In genomic region chr3:186110975-186111974, GRCh38 we compare ENCODE assay signal across 13 cellular contexts. TPM values are rescaled to one million over a fixed set of nuclear protein-coding genes. Genes with fewer than 3 reads are reported as not detected.
DNase-seq lines count a peak whose midpoint lies in the region; ATAC-seq, FAIRE-seq and TF ChIP-seq lines count a peak whose summit lies in the region.
"Had no signal": no experiment of that assay in that cellular context is flagged by ENCODE, and none has a peak within 500 bp of the region (broad histone marks: within the 10 kb centered on the region; RNA-seq: fewer than 3 reads in every experiment).

No MANE protein-coding gene starts in this region.

- no peak overlapping the region for H3K4me3 ChIP-seq in mammary epithelial cell (replicated peaks in 1 of 3; ENCODE audit: insufficient read depth in 1 of 3, low read depth in 2 of 3, low read length in 3 of 3)
- no peak overlapping the region for H3K4me3 ChIP-seq in pancreas

- H3K4me3 Mint-ChIP-seq in MCF 10A (ENCODE audit: unreplicated experiment) (peak overlapping the region; percentile 95), brain (peak overlapping the region; percentile 92 to 98 (median 95))
- H3K4me3 Mint-ChIP-seq in stimulated activated naive B cell treated with anti-CD40 and anti-IgM and Interleukin-4, amounts not matched to agents 10 μg/mL and 1 μg/mL and 100 μg/mL, for 72 hours, result peak overlapping the region; percentile 71 to 74

- H3K36me3 Mint-ChIP-seq in MCF 10A (ENCODE audit: insufficient read depth, unreplicated experiment) (peaks cover 11% of the 10 kb centered on the region), brain (no peaks in the 10 kb centered on the region)
- H3K36me3 Mint-ChIP-seq in stimulated activated naive B cell treated with anti-CD40 and anti-IgM and Interleukin-4, amounts not matched to agents 10 μg/mL and 1 μg/mL and 100 μg/mL, for 72 hours, result no peaks in the 10 kb centered on the region

- H3K27me3 Mint-ChIP-seq in MCF 10A (ENCODE audit: insufficient read depth, unreplicated experiment) (no peaks in the 10 kb centered on the region), brain (peaks cover 50% of the 10 kb centered on the region)
- H3K27me3 Mint-ChIP-seq in stimulated activated naive B cell treated with anti-CD40 and anti-IgM and Interleukin-4, amounts not matched to agents 10 μg/mL and 1 μg/mL and 100 μg/mL, for 72 hours, result peaks cover 68 to 90% of the 10 kb centered on the region in 2 donors

- H4K20me1 ChIP-seq in mammary epithelial cell (ENCODE audit: insufficient read depth, low read length), result no peaks in the 10 kb centered on the region

- H3K79me2 ChIP-seq in mammary epithelial cell (ENCODE audit: insufficient read depth, low read length), result peaks cover 25% of the 10 kb centered on the region

- no TSS peak for BruUV-seq in MCF 10A (replicated peaks; lab: Mats Ljungman, UMichigan)
- no TSS peak for BruUV-seq in mammary epithelial cell (replicated peaks; lab: Mats Ljungman, UMichigan)

- H3K4me1 ChIP-seq in mammary epithelial cell (ENCODE audit: insufficient read depth, low read length), result peaks cover 17% of the 10 kb centered on the region
- peaks cover 0 to 18% (median 9%) of the 10 kb centered on the region in 3 donors for H3K4me1 ChIP-seq in pancreas

- H3K36me3 ChIP-seq in mammary epithelial cell (ENCODE audit: insufficient read depth, low read length) (no peaks in the 10 kb centered on the region), pancreas (no peaks in the 10 kb centered on the region)

- POLR2A ChIA-PET in MCF 10A (lab: Yijun Ruan, JAX), result interaction anchor here (0.5 to 3.7 kb wide), 2 partner anchors 10 to 504 kb away, joined by 3 to 13 read pairs; no protein-coding TSS in a partner anchor

- H3K4me1 Mint-ChIP-seq in MCF 10A (ENCODE audit: insufficient read depth, unreplicated experiment) (peaks cover 17% of the 10 kb centered on the region), brain (peaks cover 50% of the 10 kb centered on the region)
- H3K4me1 Mint-ChIP-seq in stimulated activated naive B cell treated with anti-CD40 and anti-IgM and Interleukin-4, amounts not matched to agents 10 μg/mL and 1 μg/mL and 100 μg/mL, for 72 hours, result peaks cover 36 to 45% of the 10 kb centered on the region in 2 donors

- no peak overlapping the region for H2AFZ ChIP-seq in mammary epithelial cell (ENCODE audit: low read depth, low read length)

- no peak overlapping the region for H3K4me2 ChIP-seq in mammary epithelial cell (ENCODE audit: insufficient read depth, low read depth, low read length)

- H3K9me3 ChIP-seq in mammary epithelial cell (replicated peaks; ENCODE audit: insufficient read depth, low read length), result no peaks in the 10 kb centered on the region
- H3K9me3 ChIP-seq in pancreas, result no peaks in the 10 kb centered on the region

- no peak for FAIRE-seq in pancreas (lab: Jason Lieb, UNC)
- FAIRE-seq: GM18507 had no signal

- H3K9me3 Mint-ChIP-seq in MCF 10A (ENCODE audit: unreplicated experiment) (no peaks in the 10 kb centered on the region), brain (peaks cover 0 to 5% (median 0%) of the 10 kb centered on the region in 5 experiments)
- no peaks in the 10 kb centered on the region for H3K9me3 Mint-ChIP-seq in stimulated activated naive B cell treated with anti-CD40 and anti-IgM and Interleukin-4, amounts not matched to agents 10 μg/mL and 1 μg/mL and 100 μg/mL, for 72 hours

- 95% methylated on average over 11 of the region's 12 CpGs for WGBS in mammary epithelial cell (ENCODE audit: low coverage, missing lambda C conversion rate)
- WGBS in pancreas, 2 donors, result 84 to 86% methylated on average over 12 of the region's 12 CpGs

- intact Hi-C loops in MCF 10A (cut with micrococcal nuclease) (no loop called here), mammary epithelial cell (cut with micrococcal nuclease) (no loop called here), pancreas (cut with DNase I) (no loop called here)

- DNase-seq in MCF 10A (ENCODE audit: unreplicated experiment), result no peak
- no peak for DNase-seq in mammary epithelial cell
- DNase-seq in NOMO-1 treated with dmso at 0.1 percent for 144 hours (lab: John Stamatoyannopoulos, UW; ENCODE audit: unreplicated experiment), result peak; percentile 87
- DNase-seq in stimulated activated naive B cell treated with anti-CD40 and anti-IgM and Interleukin-4, amounts not matched to agents 10 μg/mL and 1 μg/mL and 100 μg/mL, for 72 hours, result peak; percentile 16
- no peak for DNase-seq in pancreas
- DNase-seq in NCI-H2029 treated with DMSO at 0.1 percent for 48 hours (lab: John Stamatoyannopoulos, UW), result no peak
- DNase-seq: left cardiac atrium, NCI-H146 had no signal

- dilution Hi-C loops in mammary epithelial cell (cut with HindIII; ENCODE audit: low sequenced_read_pairs), result no loop called here

- TF ChIP-seq CTCF in MCF 10A (IDR thresholded peaks at IDR 0.05; ENCODE audit: unreplicated experiment), result no peak
- no peak for TF ChIP-seq CTCF in mammary epithelial cell (conservative IDR thresholded peaks at IDR 0.05 in 1 of 2, IDR thresholded peaks at IDR 0.05 in 1 of 2; ENCODE audit: extremely low read depth in 1 of 2, insufficient read depth in 1 of 2, low read depth in 1 of 2, low read length in 2 of 2)
- no peak for TF ChIP-seq CTCF in brain (conservative IDR thresholded peaks at IDR 0.05)
- TF ChIP-seq CTCF in pancreas (IDR thresholded peaks at IDR 0.05), result no peak

- H3K27me3 ChIP-seq in mammary epithelial cell (ENCODE audit: insufficient read depth, low read length) (no peaks in the 10 kb centered on the region), pancreas (no peaks in the 10 kb centered on the region)

- H3K9ac ChIP-seq in mammary epithelial cell (ENCODE audit: insufficient read depth, low read length), result no peak overlapping the region

- H3K27ac ChIP-seq in mammary epithelial cell (ENCODE audit: insufficient read depth, low read depth, low read length) (no peak overlapping the region), pancreas (no peak overlapping the region)
- H3K27ac ChIP-seq: C4-2B had no signal

- CTCF ChIA-PET in MCF 10A (lab: Yijun Ruan, JAX) (interaction anchor here (0.7 to 1.1 kb wide), 3 partner anchors 73 to 429 kb away, joined by 3 read pairs; no protein-coding TSS in a partner anchor), mammary epithelial cell (lab: Charles Lee; ENCODE audit: low non-redundant PET) (no interaction called here)

- in situ Hi-C loops in mammary epithelial cell (cut with MboI; ENCODE audit: low sequenced_read_pairs in 2 of 2), result no loop called here

- H3K27ac Mint-ChIP-seq in MCF 10A (ENCODE audit: low read depth, unreplicated experiment) (peak overlapping the region; percentile 90), brain (peak overlapping the region; percentile 7 to 98 (median 73))
- H3K27ac Mint-ChIP-seq in stimulated activated naive B cell treated with anti-CD40 and anti-IgM and Interleukin-4, amounts not matched to agents 10 μg/mL and 1 μg/mL and 100 μg/mL, for 72 hours, result peak overlapping the region; percentile 79

- ATAC-seq in stimulated activated naive B cell treated with anti-CD40 and anti-IgM and Interleukin-4, amounts not matched to agents 10 μg/mL and 1 μg/mL and 100 μg/mL, for 72 hours (replicated peaks), result peak in 1 of 2 donors; percentile 24
- ATAC-seq in pancreas (no peak), GM18520 (IDR thresholded peaks at IDR 0.05; ENCODE audit: unreplicated experiment) (no peak)
- ATAC-seq: left cardiac atrium, Right ventricle myocardium inferior had no signal

RNA-seq across cellular contexts. Expression of gene ETV5, which starts 2.4 kb away (rescaled TPM):
- total RNA-seq in MCF 10A (2022) (93.0 and 101 TPM in 2 replicates), mammary epithelial cell (10 to 100 TPM; 69.3 to 80.3 TPM), pancreas (10 to 100 TPM; 17.1 to 58.5 (median 32.0) TPM)
- polyA plus RNA-seq in mammary epithelial cell (32.9 TPM), brain (ENCODE audit: insufficient read depth, low read depth, low replicate concordance) (8.5 TPM), pancreas (10 to 100 TPM; 12.2 to 12.9 TPM)
- 117 TPM for polyA minus RNA-seq in mammary epithelial cell

Comparison
In these comparisons a context has a peak if more than half of its experiments do, and no peak if none do; other contexts are left out.
1. DNase-seq: peak in NOMO-1 treated with dmso at 0.1 percent for 144 hours (single experiment) and stimulated activated naive B cell treated with anti-CD40 and anti-IgM and Interleukin-4, amounts not matched to agents 10 μg/mL and 1 μg/mL and 100 μg/mL, for 72 hours (single experiment); none in MCF 10A (single experiment), mammary epithelial cell (single experiment), pancreas (0 of 6) and NCI-H2029 treated with DMSO at 0.1 percent for 48 hours (single experiment).
2. Peak in every context shown above with its lines, with median percentiles within 50 percentile points of each other: H3K27ac Mint-ChIP-seq and H3K4me3 Mint-ChIP-seq.